10 cellular contexts compared by ENCODE assay signal in the genomic region with DNA sequence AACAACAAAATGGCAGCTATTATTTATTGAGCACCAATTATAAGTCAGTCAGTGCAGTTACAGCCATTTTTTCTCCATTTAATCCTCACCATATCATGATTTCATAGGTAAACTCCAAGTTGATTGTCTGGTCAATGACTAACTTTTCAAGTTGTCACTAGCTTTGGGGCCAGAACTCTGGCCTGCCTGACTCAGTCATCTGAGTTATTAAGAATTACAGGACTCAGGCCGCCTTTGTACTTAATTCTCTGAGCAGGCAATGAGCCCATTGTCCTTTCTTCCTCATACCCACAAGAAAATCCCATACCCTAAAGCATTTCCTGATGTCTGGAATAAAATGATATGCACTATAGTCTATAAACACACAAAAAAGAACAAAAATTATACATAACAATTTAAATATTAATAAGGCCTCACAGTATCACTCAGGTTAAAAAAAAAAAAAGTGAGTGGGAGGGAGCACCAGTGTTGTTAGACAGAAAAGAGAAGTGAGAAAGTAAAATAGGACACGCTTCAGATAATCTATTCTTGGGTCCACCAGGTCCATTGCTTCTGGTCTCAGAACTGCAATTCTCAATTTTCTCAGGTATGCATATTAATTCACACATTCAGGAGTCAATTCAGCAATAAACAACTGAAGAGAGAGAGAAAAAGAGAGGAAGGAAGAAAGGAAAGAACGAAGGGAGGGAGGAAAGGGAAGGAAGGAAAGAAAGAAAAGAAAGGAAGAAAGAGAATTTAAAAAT.
DNase-seq lines count a peak whose midpoint lies in the region; ATAC-seq and TF ChIP-seq lines count a peak whose summit lies in the region.
"Had no signal": no experiment of that assay in that cellular context is flagged by ENCODE, and none has a peak within 500 bp of the region (broad histone marks: within the 10 kb centered on the region; RNA-seq: fewer than 3 reads in every experiment).

No MANE protein-coding gene starts in this region.

- H3K4me1 Mint-ChIP-seq in IgD-negative memory B cell (peaks cover 12 to 26% (median 19%) of the 10 kb centered on the region in 3 donors), naive B cell (peaks cover 11 to 42% (median 16%) of the 10 kb centered on the region in 3 donors)
- peaks cover 2% of the 10 kb centered on the region for H3K4me1 Mint-ChIP-seq in activated CD4-positive, alpha-beta T cell treated with anti-CD3 and anti-CD28 coated beads for 36 hours

- H3K4me3 ChIP-seq in HEK293 (ENCODE audit: low read depth, low read length): no peak overlapping the region
- H3K4me3 ChIP-seq in spleen: no peak overlapping the region
- H3K4me3 ChIP-seq in tibial artery: no peak overlapping the region

- DNase-seq in naive B cell: peak; percentile 73
- no peak for DNase-seq in activated CD4-positive, CD25-positive, alpha-beta regulatory T cell treated with anti-CD3 and anti-CD28 coated beads, Interleukin-2, amount 50 U/mL, for 72 hours
- no peak for DNase-seq in spleen
- DNase-seq in tibial artery: no peak
- no peak for DNase-seq in activated CD4-positive, alpha-beta T cell treated with anti-CD3 and anti-CD28 coated beads for 36 hours
- DNase-seq: NCI-H1105, small intestine had no signal

- H3K27me3 Mint-ChIP-seq in IgD-negative memory B cell (peaks cover 4% of the 10 kb centered on the region), naive B cell (no peaks in the 10 kb centered on the region)
- H3K27me3 Mint-ChIP-seq in activated CD4-positive, alpha-beta T cell treated with anti-CD3 and anti-CD28 coated beads for 36 hours: no peaks in the 10 kb centered on the region

- TF ChIP-seq POLR2A in spleen (IDR thresholded peaks at IDR 0.05): no peak

- CTCF ChIA-PET in HEK293 (lab: Yijun Ruan, JAX): no interaction called here
- CTCF ChIA-PET in activated CD4-positive, alpha-beta T cell treated with anti-CD3 and anti-CD28 coated beads for 36 hours (lab: Charles Lee): interaction anchor here (1.0 kb wide), 2 partner anchors 18 to 198 kb away, joined by 3 read pairs; no protein-coding TSS in a partner anchor

- intact Hi-C loops in spleen (cut with DNase I; ENCODE audit: low total_unique reads) (no loop called here), tibial artery (cut with DNase I; ENCODE audit: low total_unique reads) (loop anchor here (10.0 kb wide), 1 partner anchor 206 kb away; no protein-coding TSS in a partner anchor)
- intact Hi-C loops in activated CD4-positive, alpha-beta T cell treated with anti-CD3 and anti-CD28 coated beads for 36 hours (cut with DNase I, micrococcal nuclease): no loop called here

- peak overlapping the region in 3 of 4 donors; percentile 57 to 93 (median 82) for H3K4me3 Mint-ChIP-seq in IgD-negative memory B cell
- H3K4me3 Mint-ChIP-seq in naive B cell: peak overlapping the region; percentile 10 to 90 (median 80)
- no peak overlapping the region for H3K4me3 Mint-ChIP-seq in activated CD4-positive, alpha-beta T cell treated with anti-CD3 and anti-CD28 coated beads for 36 hours

- H3K27ac ChIP-seq in HEK293 (ENCODE audit: extremely low read depth, low read depth, low read length): no peak overlapping the region
- H3K27ac ChIP-seq in spleen: no peak overlapping the region
- H3K27ac ChIP-seq in tibial artery: no peak overlapping the region

- H3K9me3 Mint-ChIP-seq in IgD-negative memory B cell: no peaks in the 10 kb centered on the region
- no peaks in the 10 kb centered on the region for H3K9me3 Mint-ChIP-seq in naive B cell
- H3K9me3 Mint-ChIP-seq in activated CD4-positive, alpha-beta T cell treated with anti-CD3 and anti-CD28 coated beads for 36 hours (ENCODE audit: low read depth): no peaks in the 10 kb centered on the region

- WGBS in spleen, 5 donors: 51 to 65% (median 61%) methylated on average over 3 of the region's 3 CpGs

- H3K27me3 ChIP-seq in spleen (replicated peaks in 1 of 7) (no peaks in the 10 kb centered on the region), tibial artery (no peaks in the 10 kb centered on the region)

- POLR2A ChIA-PET in HEK293 (lab: Yijun Ruan, JAX): no interaction called here
- POLR2A ChIA-PET in activated CD4-positive, alpha-beta T cell treated with anti-CD3 and anti-CD28 coated beads for 36 hours (lab: Charles Lee): no interaction called here

- H3K36me3 ChIP-seq in HEK293 (ENCODE audit: control insufficient read depth in 2 of 2, insufficient read depth in 1 of 2, low read length in 2 of 2) (no peaks in the 10 kb centered on the region; a peak in 1 of 3 replicates), spleen (peaks cover 0 to 17% (median 0%) of the 10 kb centered on the region in 6 donors), tibial artery (no peaks in the 10 kb centered on the region)

- peaks cover 2% of the 10 kb centered on the region for H3K36me3 Mint-ChIP-seq in IgD-negative memory B cell
- no peaks in the 10 kb centered on the region for H3K36me3 Mint-ChIP-seq in naive B cell
- peaks cover 2% of the 10 kb centered on the region for H3K36me3 Mint-ChIP-seq in activated CD4-positive, alpha-beta T cell treated with anti-CD3 and anti-CD28 coated beads for 36 hours (ENCODE audit: low read depth)

- TF ChIP-seq CTCF in HEK293 (tag by site-specific recombination; IDR thresholded peaks at IDR 0.05) (no peak), spleen (IDR thresholded peaks at IDR 0.05 in 8 of 11, conservative IDR thresholded peaks at IDR 0.05 in 3 of 11) (no peak), tibial artery (IDR thresholded peaks at IDR 0.05) (no peak)

- H3K4me1 ChIP-seq in HEK293 (ENCODE audit: control insufficient read depth, insufficient read depth, low read length) (peaks cover 21% of the 10 kb centered on the region), spleen (peaks cover 3 to 82% (median 51%) of the 10 kb centered on the region in 6 donors), tibial artery (peaks cover 0 to 27% (median 4%) of the 10 kb centered on the region in 4 donors)

- H3K27ac Mint-ChIP-seq in IgD-negative memory B cell (peak overlapping the region in 2 of 3 donors; percentile 3 to 85), naive B cell (peak overlapping the region; percentile 12 to 96 (median 88))
- H3K27ac Mint-ChIP-seq in activated CD4-positive, alpha-beta T cell treated with anti-CD3 and anti-CD28 coated beads for 36 hours: no peak overlapping the region

- ATAC-seq in GM18907 (IDR thresholded peaks at IDR 0.05; ENCODE audit: unreplicated experiment) (peak; percentile 90), naive B cell (ENCODE audit: low read depth in 2 of 2) (peak; percentile 99)
- no peak for ATAC-seq in activated CD4-positive, alpha-beta T cell treated with anti-CD3 and anti-CD28 coated beads for 36 hours

- H3K9me3 ChIP-seq in HEK293 (ENCODE audit: control insufficient read depth, insufficient read depth, low read depth, low read length): no peaks in the 10 kb centered on the region
- no peaks in the 10 kb centered on the region for H3K9me3 ChIP-seq in spleen
- H3K9me3 ChIP-seq in tibial artery: no peaks in the 10 kb centered on the region

TF ChIP-seq in HEK293, 187 proteins besides CTCF, POLR2A, EP300 and RAD21:
- TF ChIP-seq, protein P1, sequence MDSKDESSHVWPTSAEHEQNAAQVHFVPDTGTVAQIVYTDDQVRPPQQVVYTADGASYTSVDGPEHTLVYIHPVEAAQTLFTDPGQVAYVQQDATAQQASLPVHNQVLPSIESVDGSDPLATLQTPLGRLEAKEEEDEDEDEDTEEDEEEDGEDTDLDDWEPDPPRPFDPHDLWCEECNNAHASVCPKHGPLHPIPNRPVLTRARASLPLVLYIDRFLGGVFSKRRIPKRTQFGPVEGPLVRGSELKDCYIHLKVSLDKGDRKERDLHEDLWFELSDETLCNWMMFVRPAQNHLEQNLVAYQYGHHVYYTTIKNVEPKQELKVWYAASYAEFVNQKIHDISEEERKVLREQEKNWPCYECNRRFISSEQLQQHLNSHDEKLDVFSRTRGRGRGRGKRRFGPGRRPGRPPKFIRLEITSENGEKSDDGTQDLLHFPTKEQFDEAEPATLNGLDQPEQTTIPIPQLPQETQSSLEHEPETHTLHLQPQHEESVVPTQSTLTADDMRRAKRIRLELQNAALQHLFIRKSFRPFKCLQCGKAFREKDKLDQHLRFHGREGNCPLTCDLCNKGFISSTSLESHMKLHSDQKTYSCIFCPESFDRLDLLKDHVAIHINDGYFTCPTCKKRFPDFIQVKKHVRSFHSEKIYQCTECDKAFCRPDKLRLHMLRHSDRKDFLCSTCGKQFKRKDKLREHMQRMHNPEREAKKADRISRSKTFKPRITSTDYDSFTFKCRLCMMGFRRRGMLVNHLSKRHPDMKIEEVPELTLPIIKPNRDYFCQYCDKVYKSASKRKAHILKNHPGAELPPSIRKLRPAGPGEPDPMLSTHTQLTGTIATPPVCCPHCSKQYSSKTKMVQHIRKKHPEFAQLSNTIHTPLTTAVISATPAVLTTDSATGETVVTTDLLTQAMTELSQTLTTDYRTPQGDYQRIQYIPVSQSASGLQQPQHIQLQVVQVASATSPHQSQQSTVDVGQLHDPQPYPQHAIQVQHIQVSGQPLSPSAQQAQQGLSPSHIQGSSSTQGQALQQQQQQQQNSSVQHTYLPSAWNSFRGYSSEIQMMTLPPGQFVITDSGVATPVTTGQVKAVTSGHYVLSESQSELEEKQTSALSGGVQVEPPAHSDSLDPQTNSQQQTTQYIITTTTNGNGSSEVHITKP (tag by site-specific recombination; IDR thresholded peaks at IDR 0.05): no peak
- TF ChIP-seq, protein P2, sequence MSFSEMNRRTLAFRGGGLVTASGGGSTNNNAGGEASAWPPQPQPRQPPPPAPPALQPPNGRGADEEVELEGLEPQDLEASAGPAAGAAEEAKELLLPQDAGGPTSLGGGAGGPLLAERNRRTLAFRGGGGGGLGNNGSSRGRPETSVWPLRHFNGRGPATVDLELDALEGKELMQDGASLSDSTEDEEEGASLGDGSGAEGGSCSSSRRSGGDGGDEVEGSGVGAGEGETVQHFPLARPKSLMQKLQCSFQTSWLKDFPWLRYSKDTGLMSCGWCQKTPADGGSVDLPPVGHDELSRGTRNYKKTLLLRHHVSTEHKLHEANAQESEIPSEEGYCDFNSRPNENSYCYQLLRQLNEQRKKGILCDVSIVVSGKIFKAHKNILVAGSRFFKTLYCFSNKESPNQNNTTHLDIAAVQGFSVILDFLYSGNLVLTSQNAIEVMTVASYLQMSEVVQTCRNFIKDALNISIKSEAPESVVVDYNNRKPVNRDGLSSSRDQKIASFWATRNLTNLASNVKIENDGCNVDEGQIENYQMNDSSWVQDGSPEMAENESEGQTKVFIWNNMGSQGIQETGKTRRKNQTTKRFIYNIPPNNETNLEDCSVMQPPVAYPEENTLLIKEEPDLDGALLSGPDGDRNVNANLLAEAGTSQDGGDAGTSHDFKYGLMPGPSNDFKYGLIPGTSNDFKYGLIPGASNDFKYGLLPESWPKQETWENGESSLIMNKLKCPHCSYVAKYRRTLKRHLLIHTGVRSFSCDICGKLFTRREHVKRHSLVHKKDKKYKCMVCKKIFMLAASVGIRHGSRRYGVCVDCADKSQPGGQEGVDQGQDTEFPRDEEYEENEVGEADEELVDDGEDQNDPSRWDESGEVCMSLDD (tag by site-specific recombination; IDR thresholded peaks at IDR 0.05): no peak
- TF ChIP-seq ZNF366 (tag by site-specific recombination; conservative IDR thresholded peaks at IDR 0.05) (peak; percentile 61), ZNF302 (tag by site-specific recombination; IDR thresholded peaks at IDR 0.05; ENCODE audit: low read depth) (no peak)
